11 cellular contexts compared by ENCODE assay signal in the genomic region with DNA sequence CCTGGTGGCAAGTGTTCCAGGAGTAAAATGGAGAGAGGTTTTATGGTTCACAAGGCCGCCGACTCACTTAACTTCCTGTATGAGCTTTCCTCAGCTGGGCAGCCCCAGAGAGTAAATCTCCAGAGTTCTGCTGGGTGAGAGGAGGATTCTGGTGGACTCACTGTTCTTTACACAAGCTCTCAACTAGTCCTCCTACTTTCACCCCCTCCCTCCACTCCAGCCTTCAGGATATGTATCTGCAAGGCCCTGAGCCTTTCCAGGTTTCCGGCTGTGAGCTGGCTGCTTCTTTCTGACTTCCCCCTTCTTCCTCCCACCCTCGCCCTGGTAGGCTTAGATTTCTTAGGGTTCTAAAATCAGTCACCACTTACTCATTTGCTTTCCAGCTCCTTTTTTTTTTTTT. TPM values are rescaled to one million over a fixed set of nuclear protein-coding genes. Genes with fewer than 3 reads are reported as not detected.
DNase-seq lines count a peak whose midpoint lies in the region; ATAC-seq lines count a peak whose summit lies in the region.
"Had no signal": no experiment of that assay in that cellular context is flagged by ENCODE, and none has a peak within 500 bp of the region (broad histone marks: within the 10 kb centered on the region; RNA-seq: fewer than 3 reads in every experiment).

No MANE protein-coding gene starts in this region.

- peak overlapping the region; percentile 23 for H3K4me3 ChIP-seq in adipocyte (ENCODE audit: low read length)
- H3K4me3 ChIP-seq: SJSA1 had no signal

- DNase-seq in adipocyte (ENCODE audit: low read depth) (no peak), naive B cell (no peak), T1000 (lab: John Stamatoyannopoulos, UW) (no peak), D341Med (ENCODE audit: low spot score) (no peak)
- DNase-seq in central memory CD4-positive, alpha-beta T cell = no peak
- DNase-seq: NCI-H1092 had no signal

- peak overlapping the region; percentile 17 to 77 (median 60) for H3K4me3 Mint-ChIP-seq in naive B cell
- H3K4me3 Mint-ChIP-seq: activated naive CD8-positive, alpha-beta T cell had no signal

- H3K9me3 Mint-ChIP-seq in naive B cell = peaks cover 0 to 6% (median 0%) of the 10 kb centered on the region in 7 donors

- peaks cover 25 to 39% (median 34%) of the 10 kb centered on the region in 3 donors for H3K4me1 Mint-ChIP-seq in naive B cell

- no peaks in the 10 kb centered on the region for H3K36me3 Mint-ChIP-seq in naive B cell
- H3K36me3 Mint-ChIP-seq: activated naive CD8-positive, alpha-beta T cell had no signal

- H3K27ac Mint-ChIP-seq in naive B cell = peak overlapping the region in 5 of 6 donors; percentile 22 to 94 (median 76)
- H3K27ac Mint-ChIP-seq: activated naive CD8-positive, alpha-beta T cell had no signal

- no peaks in the 10 kb centered on the region for H3K9me3 ChIP-seq in adipocyte (ENCODE audit: control insufficient read depth, low read length)
- H3K9me3 ChIP-seq: SJSA1 had no signal

- H3K36me3 ChIP-seq in adipocyte (ENCODE audit: control insufficient read depth, insufficient read depth, low read length, severe bottlenecking) = no peaks in the 10 kb centered on the region
- H3K36me3 ChIP-seq: SJSA1 had no signal

- H3K27me3 ChIP-seq in adipocyte (replicated peaks; ENCODE audit: control insufficient read depth, insufficient read depth, low read length) = no peaks in the 10 kb centered on the region
- H3K27me3 ChIP-seq: SJSA1 had no signal

- no peaks in the 10 kb centered on the region for H3K4me1 ChIP-seq in adipocyte (ENCODE audit: control insufficient read depth, insufficient read depth, low read length)
- H3K4me1 ChIP-seq: SJSA1 had no signal

- peak; percentile 47 for ATAC-seq in GM18868 (IDR thresholded peaks at IDR 0.05; ENCODE audit: unreplicated experiment)
- peak; percentile 44 for ATAC-seq in HG03442 (IDR thresholded peaks at IDR 0.05; ENCODE audit: unreplicated experiment)
- ATAC-seq in naive B cell (ENCODE audit: low read depth in 2 of 2) = peak; percentile 33 to 46
- no peak for ATAC-seq in HG03280 (IDR thresholded peaks at IDR 0.05; ENCODE audit: unreplicated experiment)

- peak overlapping the region; percentile 1 for H3K9ac ChIP-seq in adipocyte (ENCODE audit: low read length)

- H3K27me3 Mint-ChIP-seq in naive B cell = no peaks in the 10 kb centered on the region
- H3K27me3 Mint-ChIP-seq: activated naive CD8-positive, alpha-beta T cell had no signal

RNA-seq across cellular contexts. Expression of a gene that starts 34.0 kb away (rescaled TPM):
- under 1 TPM in 5 of 6 donors, not detected in 1; 0.04 to 0.56 (median 0.18) TPM for polyA plus RNA-seq in naive B cell (ENCODE audit: low read depth in 6 of 6)
